9 cellular contexts compared by ENCODE assay signal in the genomic region with DNA sequence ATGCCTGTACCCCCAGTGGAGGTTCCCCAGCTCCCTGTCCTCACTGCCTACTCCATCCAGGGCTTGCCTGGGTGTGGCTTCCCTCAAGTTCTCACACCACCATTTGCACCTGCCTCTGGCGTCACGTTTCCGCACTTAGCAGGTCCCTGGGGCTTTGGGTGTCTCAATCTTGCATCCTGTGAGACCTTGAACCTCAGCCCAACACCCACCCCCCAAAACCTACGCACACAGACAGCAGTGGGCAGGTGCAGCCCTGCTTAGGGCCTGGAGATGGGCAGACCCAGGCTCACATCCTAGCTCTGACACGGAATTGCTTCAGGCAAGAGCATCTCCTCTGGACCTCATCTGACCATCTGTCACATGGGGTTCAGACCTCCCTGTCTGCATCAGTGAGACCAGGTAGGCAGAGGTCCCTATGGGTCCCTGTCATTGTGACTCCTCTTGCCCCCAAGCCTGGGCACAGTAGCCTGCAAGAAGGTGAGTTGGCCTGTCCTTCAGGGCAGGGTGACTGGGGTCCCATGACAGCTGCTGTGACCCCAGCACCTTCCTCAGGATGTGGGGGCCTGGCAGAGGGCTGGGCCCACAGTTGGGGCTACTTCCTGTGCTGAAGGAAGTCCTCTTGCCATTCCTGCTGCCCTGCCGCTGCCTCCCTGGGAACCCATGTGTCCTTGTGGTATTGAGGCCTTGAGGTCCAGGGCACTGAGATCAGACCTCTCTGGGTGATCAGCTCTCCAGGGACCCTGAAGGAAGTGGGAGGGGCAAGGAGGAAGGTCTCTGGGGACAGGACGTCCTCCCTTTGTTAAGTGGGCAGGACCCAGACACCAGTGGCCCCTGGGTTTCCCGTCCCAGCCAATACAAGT. TPM values are rescaled to one million over a fixed set of nuclear protein-coding genes. Genes with fewer than 3 reads are reported as not detected.
DNase-seq lines count a peak whose midpoint lies in the region; ATAC-seq, FAIRE-seq and TF ChIP-seq lines count a peak whose summit lies in the region.
"Had no signal": no experiment of that assay in that cellular context is flagged by ENCODE, and none has a peak within 500 bp of the region (broad histone marks: within the 10 kb centered on the region; RNA-seq: fewer than 3 reads in every experiment).

No MANE protein-coding gene starts in this region.

- peak; percentile 88 for DNase-seq in activated CD8-positive, alpha-beta T cell treated with anti-CD3 and anti-CD28 coated beads, Interleukin-2, amount 10 ng/mL, durations not matched to agents 7 days and 5 days
- DNase-seq in heart right ventricle: peak in 1 of 2 donors; percentile 58
- DNase-seq in stimulated activated naive CD4-positive, alpha-beta T cell treated with Interleukin-2 at 50 U/mL for 16 hours (lab: John Stamatoyannopoulos, UW): peak; percentile 37
- DNase-seq in urothelium cell line (ENCODE audit: low spot score): no peak
- DNase-seq in islet precursor cell: no peak

- peaks cover 21 to 61% (median 50%) of the 10 kb centered on the region in 9 donors for H3K4me1 ChIP-seq in heart right ventricle

- H3K4me3 Mint-ChIP-seq in activated CD8-positive, alpha-beta T cell treated with anti-CD3 and anti-CD28 coated beads, Interleukin-2, amount 10 ng/mL, durations not matched to agents 7 days and 5 days: peak overlapping the region; percentile 98

- H3K27me3 Mint-ChIP-seq in activated CD8-positive, alpha-beta T cell treated with anti-CD3 and anti-CD28 coated beads, Interleukin-2, amount 10 ng/mL, durations not matched to agents 7 days and 5 days (ENCODE audit: low read depth): no peaks in the 10 kb centered on the region

- FAIRE-seq in urothelium cell line (lab: Jason Lieb, UNC): no peak

- H3K4me3 ChIP-seq in heart right ventricle: peak overlapping the region in 9 of 10 donors; percentile 74 to 87 (median 81)

- H3K9me3 ChIP-seq in heart right ventricle: no peaks in the 10 kb centered on the region

- CTCF ChIA-PET in activated CD8-positive, alpha-beta T cell treated with anti-CD3 and anti-CD28 coated beads, Interleukin-2, amount 10 ng/mL, durations not matched to agents 7 days and 5 days (lab: Charles Lee): interaction anchor here (1.1 to 3.3 kb wide), 9 partner anchors 9 to 244 kb away, joined by 4 to 25 read pairs (median 5); partner anchors contain the start of genes MAP3K11, PCNX3 and RELA

- peak overlapping the region; percentile 73 to 99 (median 96) for H3K27ac ChIP-seq in heart right ventricle

- ATAC-seq in GM18870 (IDR thresholded peaks at IDR 0.05; ENCODE audit: unreplicated experiment): peak; percentile 29
- ATAC-seq in HG03196 (IDR thresholded peaks at IDR 0.05; ENCODE audit: unreplicated experiment): peak; percentile 41
- peak; percentile 39 for ATAC-seq in activated CD8-positive, alpha-beta T cell treated with anti-CD3 and anti-CD28 coated beads, Interleukin-2, amount 10 ng/mL, durations not matched to agents 7 days and 5 days
- peak in 6 of 8 donors; percentile 6 to 27 (median 7) for ATAC-seq in heart right ventricle
- no peak for ATAC-seq in HG03457 (IDR thresholded peaks at IDR 0.05; ENCODE audit: unreplicated experiment)

- intact Hi-C loops in heart right ventricle (cut with DNase I): loop anchor here in 3 of 10 donors (2.0 to 10.0 kb wide), 4 partner anchors 23 to 345 kb away; partner anchors contain the start of genes RELA (in 1 of the 3) and SNX32 (in 1 of the 3)

- no peaks in the 10 kb centered on the region for H3K9me3 Mint-ChIP-seq in activated CD8-positive, alpha-beta T cell treated with anti-CD3 and anti-CD28 coated beads, Interleukin-2, amount 10 ng/mL, durations not matched to agents 7 days and 5 days (ENCODE audit: insufficient read depth)

- H3K36me3 Mint-ChIP-seq in activated CD8-positive, alpha-beta T cell treated with anti-CD3 and anti-CD28 coated beads, Interleukin-2, amount 10 ng/mL, durations not matched to agents 7 days and 5 days (ENCODE audit: low read depth): peaks cover 72% of the 10 kb centered on the region

- H3K27ac Mint-ChIP-seq in activated CD8-positive, alpha-beta T cell treated with anti-CD3 and anti-CD28 coated beads, Interleukin-2, amount 10 ng/mL, durations not matched to agents 7 days and 5 days: peak overlapping the region; percentile 98

- 50 to 56% methylated on average over 8 of the region's 8 CpGs for WGBS in heart right ventricle, 2 donors

- peaks cover 8 to 70% (median 21%) of the 10 kb centered on the region in 9 donors for H3K36me3 ChIP-seq in heart right ventricle

- POLR2A ChIA-PET in activated CD8-positive, alpha-beta T cell treated with anti-CD3 and anti-CD28 coated beads, Interleukin-2, amount 10 ng/mL, durations not matched to agents 7 days and 5 days (lab: Charles Lee): interaction anchor here (0.6 to 3.5 kb wide), 17 partner anchors 9 to 218 kb away, joined by 3 to 50 read pairs (median 6); partner anchors contain the start of genes KAT5, MAP3K11, NEAT1 and PCNX3

- peaks cover 65% of the 10 kb centered on the region for H3K4me1 Mint-ChIP-seq in activated CD8-positive, alpha-beta T cell treated with anti-CD3 and anti-CD28 coated beads, Interleukin-2, amount 10 ng/mL, durations not matched to agents 7 days and 5 days (ENCODE audit: low read depth)

- no peaks in the 10 kb centered on the region for H3K27me3 ChIP-seq in heart right ventricle

- TF ChIP-seq CTCF in heart right ventricle (IDR thresholded peaks at IDR 0.05): no peak

RNA-seq across cellular contexts. Expression of gene SIPA1, which starts 2.0 kb away (rescaled TPM):
- 100 to 1,000 TPM; 245 to 274 TPM for total RNA-seq in activated CD8-positive, alpha-beta T cell treated with anti-CD3 and anti-CD28 coated beads, Interleukin-2, amount 10 ng/mL, durations not matched to agents 7 days and 5 days
- total RNA-seq in heart right ventricle: 10 to 100 TPM; 11.8 to 39.7 (median 15.6) TPM
- 10 to 100 TPM; 32.6 to 85.9 TPM for polyA plus RNA-seq in heart right ventricle

RNA-seq across cellular contexts. Expression of gene RELA, which starts 22.9 kb away (rescaled TPM):
- total RNA-seq in activated CD8-positive, alpha-beta T cell treated with anti-CD3 and anti-CD28 coated beads, Interleukin-2, amount 10 ng/mL, durations not matched to agents 7 days and 5 days: 10 to 100 TPM; 72.5 to 82.4 TPM
- 10 to 100 TPM; 30.7 to 55.2 (median 40.0) TPM for total RNA-seq in heart right ventricle
- polyA plus RNA-seq in heart right ventricle: 10 to 100 TPM; 28.9 to 38.3 TPM

RNA-seq across cellular contexts. Expression of gene PCNX3, which starts 24.3 kb away (rescaled TPM):
- 10 to 100 TPM; 50.1 to 54.8 TPM for total RNA-seq in activated CD8-positive, alpha-beta T cell treated with anti-CD3 and anti-CD28 coated beads, Interleukin-2, amount 10 ng/mL, durations not matched to agents 7 days and 5 days
- 10 to 100 TPM in 9 of 10 donors, 1 to 10 TPM in 1; 9.4 to 16.9 (median 11.7) TPM for total RNA-seq in heart right ventricle
- 10 to 100 TPM in 1 of 2 donors, 1 to 10 TPM in 1; 9.7 to 11.6 TPM for polyA plus RNA-seq in heart right ventricle

RNA-seq across cellular contexts. Expression of gene MAP3K11, which starts 25.8 kb away (rescaled TPM):
- total RNA-seq in activated CD8-positive, alpha-beta T cell treated with anti-CD3 and anti-CD28 coated beads, Interleukin-2, amount 10 ng/mL, durations not matched to agents 7 days and 5 days: 10 to 100 TPM; 56.7 to 66.5 TPM
- 10 to 100 TPM; 23.1 to 45.6 (median 34.2) TPM for total RNA-seq in heart right ventricle
- 10 to 100 TPM; 32.5 to 69.9 TPM for polyA plus RNA-seq in heart right ventricle

RNA-seq across cellular contexts. Expression of gene KCNK7, which starts 44.3 kb away (rescaled TPM):
- total RNA-seq in activated CD8-positive, alpha-beta T cell treated with anti-CD3 and anti-CD28 coated beads, Interleukin-2, amount 10 ng/mL, durations not matched to agents 7 days and 5 days: under 1 TPM; 0.95 to 0.99 TPM
- 1 to 10 TPM in 2 of 10 donors, under 1 TPM in 6, not detected in 2; 0.22 to 1.5 (median 0.35) TPM for total RNA-seq in heart right ventricle
- 1 to 10 TPM in 1 of 2 donors, under 1 TPM in 1; 0.48 to 1.4 TPM for polyA plus RNA-seq in heart right ventricle
- total RNA-seq: NCI-H460 had no signal

Comparison
In these comparisons a context has a peak if more than half of its experiments do, and no peak if none do; other contexts are left out.
1. DNase-seq: peak in activated CD8-positive, alpha-beta T cell treated with anti-CD3 and anti-CD28 coated beads, Interleukin-2, amount 10 ng/mL, durations not matched to agents 7 days and 5 days (single experiment) and stimulated activated naive CD4-positive, alpha-beta T cell treated with Interleukin-2 at 50 U/mL for 16 hours (single experiment); none in urothelium cell line (single experiment) and islet precursor cell (single experiment).
2. RNA of gene SIPA1, which starts 2.0 kb away (total RNA-seq): 245 to 274 TPM in activated CD8-positive, alpha-beta T cell treated with anti-CD3 and anti-CD28 coated beads, Interleukin-2, amount 10 ng/mL, durations not matched to agents 7 days and 5 days; 11.8 to 39.7 TPM in heart right ventricle; every median in the first group is over 4 times any median in the second.